ENCODE assay signal across 5 cellular contexts in the genomic region with DNA sequence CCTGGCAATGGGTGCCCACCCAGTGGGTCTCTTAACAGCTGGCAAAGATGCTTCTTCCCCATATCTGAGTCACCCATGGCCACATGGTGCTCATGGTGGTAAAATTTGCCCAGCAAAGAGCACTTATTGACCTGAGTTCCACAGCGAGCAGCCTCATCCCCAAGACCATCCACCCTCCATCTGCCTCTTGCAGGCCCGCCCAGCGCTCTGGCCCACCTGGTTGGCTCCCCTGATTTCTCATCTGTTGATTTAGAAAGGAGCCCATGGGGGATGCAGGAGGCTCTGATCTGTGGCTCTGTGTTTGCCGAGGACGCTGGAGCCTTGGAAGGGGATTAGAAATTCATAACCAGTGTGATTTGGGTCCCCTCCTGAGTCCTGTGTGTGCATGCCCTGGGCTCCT.
"Had no signal": no experiment of that assay in that cellular context is flagged by ENCODE, and none has a peak within 500 bp of the region (broad histone marks: within the 10 kb centered on the region; RNA-seq: fewer than 3 reads in every experiment).

No MANE protein-coding gene starts in this region.

- DNase-seq: HCEC 1CT, KBM-7 had no signal

- ATAC-seq: HepG2 had no signal

- H3K4me2 ChIP-seq: GM23338 had no signal

- H2AFZ ChIP-seq: GM23338 had no signal

- H3K4me3 ChIP-seq: GM23338 had no signal

- H3K27ac ChIP-seq: HL-60 had no signal
